ENCODE assay signal across 1 cellular context in the genomic region with DNA sequence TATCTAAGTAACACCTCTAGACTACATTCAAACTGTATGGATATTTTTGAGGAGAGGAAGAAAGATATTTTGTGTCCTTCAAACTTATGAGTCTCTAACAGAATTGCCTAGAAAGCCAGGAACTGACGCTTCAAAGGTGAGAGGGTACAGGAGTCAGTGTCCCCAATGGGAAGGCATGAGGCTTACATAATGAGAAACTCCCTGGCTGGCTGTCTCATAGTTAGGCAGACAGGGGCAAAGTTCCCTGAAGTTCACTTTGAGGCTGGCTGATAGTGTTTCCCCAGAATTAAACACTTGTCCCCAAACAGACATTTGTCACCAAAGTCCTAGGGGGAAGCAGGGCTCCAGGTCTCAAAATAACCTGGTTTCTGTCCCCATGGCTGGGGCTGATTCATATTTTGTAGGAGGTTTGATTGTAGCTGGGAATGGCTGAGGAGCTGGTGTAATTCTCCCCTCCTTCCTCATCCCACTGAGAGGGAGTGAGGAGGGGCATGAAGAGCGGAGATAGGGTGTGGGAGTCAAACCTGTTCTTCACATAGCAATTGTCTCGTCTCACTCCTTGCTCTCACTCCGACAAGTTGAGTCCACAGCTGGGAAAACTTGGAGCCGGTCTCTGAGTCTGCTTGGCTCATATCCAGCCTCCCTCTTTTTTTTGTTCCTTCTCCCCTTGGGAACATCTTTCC.
TF ChIP-seq lines count a peak whose summit lies in the region.

No MANE protein-coding gene starts in this region.

TF ChIP-seq in HepG2, 621 proteins besides CTCF, POLR2A, EP300 and RAD21 (continued from another document and continues in another):
- TF ChIP-seq ZNF709 (CRISPR knock-in tag; IDR thresholded peaks at IDR 0.05), result no peak
- no peak for TF ChIP-seq ZNF7 (CRISPR knock-in tag; IDR thresholded peaks at IDR 0.05)
- no peak for TF ChIP-seq RARG (CRISPR knock-in tag; IDR thresholded peaks at IDR 0.05; ENCODE audit: low read depth)
- TF ChIP-seq ZNF326 (CRISPR knock-in tag; IDR thresholded peaks at IDR 0.05; ENCODE audit: borderline replicate concordance), result no peak
- 0 out of 2 replicates have a peak, but pooled peaks have one; percentile 17 for TF ChIP-seq ZBTB7B (CRISPR knock-in tag; IDR thresholded peaks at IDR 0.05)
- TF ChIP-seq CEBPG (CRISPR knock-in tag; IDR thresholded peaks at IDR 0.05), result peak; percentile 20; the same call in 1 of the 2 replicates
- no peak for TF ChIP-seq PHB2 (IDR thresholded peaks at IDR 0.05; ENCODE audit: partially characterized antibody)
- no peak for TF ChIP-seq ZNF101 (CRISPR knock-in tag; IDR thresholded peaks at IDR 0.05; ENCODE audit: borderline replicate concordance, low read depth)
- TF ChIP-seq, protein P1, sequence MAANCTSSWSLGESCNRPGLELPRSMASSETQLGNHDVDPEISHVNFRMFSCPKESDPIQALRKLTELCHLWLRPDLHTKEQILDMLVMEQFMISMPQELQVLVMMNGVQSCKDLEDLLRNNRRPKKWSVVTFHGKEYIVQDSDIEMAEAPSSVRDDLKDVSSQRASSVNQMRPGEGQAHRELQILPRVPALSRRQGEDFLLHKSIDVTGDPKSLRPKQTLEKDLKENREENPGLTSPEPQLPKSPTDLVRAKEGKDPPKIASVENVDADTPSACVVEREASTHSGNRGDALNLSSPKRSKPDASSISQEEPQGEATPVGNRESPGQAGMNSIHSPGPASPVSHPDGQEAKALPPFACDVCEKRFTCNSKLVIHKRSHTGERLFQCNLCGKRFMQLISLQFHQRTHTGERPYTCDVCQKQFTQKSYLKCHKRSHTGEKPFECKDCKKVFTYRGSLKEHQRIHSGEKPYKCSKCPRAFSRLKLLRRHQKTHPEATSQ (CRISPR knock-in tag; IDR thresholded peaks at IDR 0.05; ENCODE audit: borderline replicate concordance), result no peak
- no peak for TF ChIP-seq RORA (CRISPR knock-in tag; IDR thresholded peaks at IDR 0.05)
- TF ChIP-seq HNF4G (IDR thresholded peaks at IDR 0.05; ENCODE audit: borderline replicate concordance, low read depth, low read length), result peak; percentile 31; the same call in 1 of the 2 replicates
- TF ChIP-seq HNF4G (CRISPR knock-in tag; IDR thresholded peaks at IDR 0.05; ENCODE audit: borderline replicate concordance, low read depth), result no peak
- no peak for TF ChIP-seq ZBTB42 (CRISPR knock-in tag; IDR thresholded peaks at IDR 0.05)
- TF ChIP-seq, protein P2, sequence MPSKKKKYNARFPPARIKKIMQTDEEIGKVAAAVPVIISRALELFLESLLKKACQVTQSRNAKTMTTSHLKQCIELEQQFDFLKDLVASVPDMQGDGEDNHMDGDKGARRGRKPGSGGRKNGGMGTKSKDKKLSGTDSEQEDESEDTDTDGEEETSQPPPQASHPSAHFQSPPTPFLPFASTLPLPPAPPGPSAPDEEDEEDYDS (CRISPR knock-in tag; IDR thresholded peaks at IDR 0.05), result no peak
- TF ChIP-seq, protein P3, sequence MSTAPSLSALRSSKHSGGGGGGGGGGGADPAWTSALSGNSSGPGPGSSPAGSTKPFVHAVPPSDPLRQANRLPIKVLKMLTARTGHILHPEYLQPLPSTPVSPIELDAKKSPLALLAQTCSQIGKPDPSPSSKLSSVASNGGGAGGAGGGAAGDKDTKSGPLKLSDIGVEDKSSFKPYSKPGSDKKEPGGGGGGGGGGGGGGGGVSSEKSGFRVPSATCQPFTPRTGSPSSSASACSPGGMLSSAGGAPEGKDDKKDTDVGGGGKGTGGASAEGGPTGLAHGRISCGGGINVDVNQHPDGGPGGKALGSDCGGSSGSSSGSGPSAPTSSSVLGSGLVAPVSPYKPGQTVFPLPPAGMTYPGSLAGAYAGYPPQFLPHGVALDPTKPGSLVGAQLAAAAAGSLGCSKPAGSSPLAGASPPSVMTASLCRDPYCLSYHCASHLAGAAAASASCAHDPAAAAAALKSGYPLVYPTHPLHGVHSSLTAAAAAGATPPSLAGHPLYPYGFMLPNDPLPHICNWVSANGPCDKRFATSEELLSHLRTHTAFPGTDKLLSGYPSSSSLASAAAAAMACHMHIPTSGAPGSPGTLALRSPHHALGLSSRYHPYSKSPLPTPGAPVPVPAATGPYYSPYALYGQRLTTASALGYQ (CRISPR knock-in tag; IDR thresholded peaks at IDR 0.05), result no peak
- TF ChIP-seq SIX4 (CRISPR knock-in tag; IDR thresholded peaks at IDR 0.05), result no peak
- TF ChIP-seq BRD4 (CRISPR knock-in tag; IDR thresholded peaks at IDR 0.05), result no peak
- no peak for TF ChIP-seq CBX5 (CRISPR knock-in tag; IDR thresholded peaks at IDR 0.05; ENCODE audit: borderline replicate concordance)
- TF ChIP-seq MYC (CRISPR knock-in tag; IDR thresholded peaks at IDR 0.05; ENCODE audit: borderline replicate concordance), result no peak
- TF ChIP-seq, protein P4, sequence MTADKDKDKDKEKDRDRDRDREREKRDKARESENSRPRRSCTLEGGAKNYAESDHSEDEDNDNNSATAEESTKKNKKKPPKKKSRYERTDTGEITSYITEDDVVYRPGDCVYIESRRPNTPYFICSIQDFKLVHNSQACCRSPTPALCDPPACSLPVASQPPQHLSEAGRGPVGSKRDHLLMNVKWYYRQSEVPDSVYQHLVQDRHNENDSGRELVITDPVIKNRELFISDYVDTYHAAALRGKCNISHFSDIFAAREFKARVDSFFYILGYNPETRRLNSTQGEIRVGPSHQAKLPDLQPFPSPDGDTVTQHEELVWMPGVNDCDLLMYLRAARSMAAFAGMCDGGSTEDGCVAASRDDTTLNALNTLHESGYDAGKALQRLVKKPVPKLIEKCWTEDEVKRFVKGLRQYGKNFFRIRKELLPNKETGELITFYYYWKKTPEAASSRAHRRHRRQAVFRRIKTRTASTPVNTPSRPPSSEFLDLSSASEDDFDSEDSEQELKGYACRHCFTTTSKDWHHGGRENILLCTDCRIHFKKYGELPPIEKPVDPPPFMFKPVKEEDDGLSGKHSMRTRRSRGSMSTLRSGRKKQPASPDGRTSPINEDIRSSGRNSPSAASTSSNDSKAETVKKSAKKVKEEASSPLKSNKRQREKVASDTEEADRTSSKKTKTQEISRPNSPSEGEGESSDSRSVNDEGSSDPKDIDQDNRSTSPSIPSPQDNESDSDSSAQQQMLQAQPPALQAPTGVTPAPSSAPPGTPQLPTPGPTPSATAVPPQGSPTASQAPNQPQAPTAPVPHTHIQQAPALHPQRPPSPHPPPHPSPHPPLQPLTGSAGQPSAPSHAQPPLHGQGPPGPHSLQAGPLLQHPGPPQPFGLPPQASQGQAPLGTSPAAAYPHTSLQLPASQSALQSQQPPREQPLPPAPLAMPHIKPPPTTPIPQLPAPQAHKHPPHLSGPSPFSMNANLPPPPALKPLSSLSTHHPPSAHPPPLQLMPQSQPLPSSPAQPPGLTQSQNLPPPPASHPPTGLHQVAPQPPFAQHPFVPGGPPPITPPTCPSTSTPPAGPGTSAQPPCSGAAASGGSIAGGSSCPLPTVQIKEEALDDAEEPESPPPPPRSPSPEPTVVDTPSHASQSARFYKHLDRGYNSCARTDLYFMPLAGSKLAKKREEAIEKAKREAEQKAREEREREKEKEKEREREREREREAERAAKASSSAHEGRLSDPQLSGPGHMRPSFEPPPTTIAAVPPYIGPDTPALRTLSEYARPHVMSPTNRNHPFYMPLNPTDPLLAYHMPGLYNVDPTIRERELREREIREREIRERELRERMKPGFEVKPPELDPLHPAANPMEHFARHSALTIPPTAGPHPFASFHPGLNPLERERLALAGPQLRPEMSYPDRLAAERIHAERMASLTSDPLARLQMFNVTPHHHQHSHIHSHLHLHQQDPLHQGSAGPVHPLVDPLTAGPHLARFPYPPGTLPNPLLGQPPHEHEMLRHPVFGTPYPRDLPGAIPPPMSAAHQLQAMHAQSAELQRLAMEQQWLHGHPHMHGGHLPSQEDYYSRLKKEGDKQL (CRISPR knock-in tag; IDR thresholded peaks at IDR 0.05; ENCODE audit: low read depth), result no peak
- TF ChIP-seq, protein P5, sequence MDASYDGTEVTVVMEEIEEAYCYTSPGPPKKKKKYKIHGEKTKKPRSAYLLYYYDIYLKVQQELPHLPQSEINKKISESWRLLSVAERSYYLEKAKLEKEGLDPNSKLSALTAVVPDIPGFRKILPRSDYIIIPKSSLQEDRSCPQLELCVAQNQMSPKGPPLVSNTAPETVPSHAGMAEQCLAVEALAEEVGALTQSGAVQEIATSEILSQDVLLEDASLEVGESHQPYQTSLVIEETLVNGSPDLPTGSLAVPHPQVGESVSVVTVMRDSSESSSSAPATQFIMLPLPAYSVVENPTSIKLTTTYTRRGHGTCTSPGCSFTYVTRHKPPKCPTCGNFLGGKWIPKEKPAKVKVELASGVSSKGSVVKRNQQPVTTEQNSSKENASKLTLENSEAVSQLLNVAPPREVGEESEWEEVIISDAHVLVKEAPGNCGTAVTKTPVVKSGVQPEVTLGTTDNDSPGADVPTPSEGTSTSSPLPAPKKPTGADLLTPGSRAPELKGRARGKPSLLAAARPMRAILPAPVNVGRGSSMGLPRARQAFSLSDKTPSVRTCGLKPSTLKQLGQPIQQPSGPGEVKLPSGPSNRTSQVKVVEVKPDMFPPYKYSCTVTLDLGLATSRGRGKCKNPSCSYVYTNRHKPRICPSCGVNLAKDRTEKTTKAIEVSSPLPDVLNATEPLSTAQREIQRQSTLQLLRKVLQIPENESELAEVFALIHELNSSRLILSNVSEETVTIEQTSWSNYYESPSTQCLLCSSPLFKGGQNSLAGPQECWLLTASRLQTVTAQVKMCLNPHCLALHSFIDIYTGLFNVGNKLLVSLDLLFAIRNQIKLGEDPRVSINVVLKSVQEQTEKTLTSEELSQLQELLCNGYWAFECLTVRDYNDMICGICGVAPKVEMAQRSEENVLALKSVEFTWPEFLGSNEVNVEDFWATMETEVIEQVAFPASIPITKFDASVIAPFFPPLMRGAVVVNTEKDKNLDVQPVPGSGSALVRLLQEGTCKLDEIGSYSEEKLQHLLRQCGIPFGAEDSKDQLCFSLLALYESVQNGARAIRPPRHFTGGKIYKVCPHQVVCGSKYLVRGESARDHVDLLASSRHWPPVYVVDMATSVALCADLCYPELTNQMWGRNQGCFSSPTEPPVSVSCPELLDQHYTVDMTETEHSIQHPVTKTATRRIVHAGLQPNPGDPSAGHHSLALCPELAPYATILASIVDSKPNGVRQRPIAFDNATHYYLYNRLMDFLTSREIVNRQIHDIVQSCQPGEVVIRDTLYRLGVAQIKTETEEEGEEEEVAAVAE (CRISPR knock-in tag; IDR thresholded peaks at IDR 0.05; ENCODE audit: borderline replicate concordance), result no peak
- TF ChIP-seq ZNF781 (CRISPR knock-in tag; IDR thresholded peaks at IDR 0.05; ENCODE audit: borderline replicate concordance, not compliant biosample characterization), result no peak
- TF ChIP-seq HHEX (CRISPR knock-in tag; IDR thresholded peaks at IDR 0.05), result no peak
- TF ChIP-seq, protein P6, sequence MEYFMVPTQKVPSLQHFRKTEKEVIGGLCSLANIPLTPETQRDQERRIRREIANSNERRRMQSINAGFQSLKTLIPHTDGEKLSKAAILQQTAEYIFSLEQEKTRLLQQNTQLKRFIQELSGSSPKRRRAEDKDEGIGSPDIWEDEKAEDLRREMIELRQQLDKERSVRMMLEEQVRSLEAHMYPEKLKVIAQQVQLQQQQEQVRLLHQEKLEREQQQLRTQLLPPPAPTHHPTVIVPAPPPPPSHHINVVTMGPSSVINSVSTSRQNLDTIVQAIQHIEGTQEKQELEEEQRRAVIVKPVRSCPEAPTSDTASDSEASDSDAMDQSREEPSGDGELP (IDR thresholded peaks at IDR 0.05; ENCODE audit: borderline replicate concordance, low read depth), result no peak
- TF ChIP-seq RBM22 (optimal IDR thresholded peaks at IDR 0.05; ENCODE audit: low read length), result no peak
- peak; percentile 17; the same call in 1 of the 2 replicates for TF ChIP-seq GABPB1 (CRISPR knock-in tag; IDR thresholded peaks at IDR 0.05)
- TF ChIP-seq ZNF547 (CRISPR knock-in tag; IDR thresholded peaks at IDR 0.05), result no peak
- no peak for TF ChIP-seq MED13 (CRISPR knock-in tag; IDR thresholded peaks at IDR 0.05)
- no peak for TF ChIP-seq ZNF749 (CRISPR knock-in tag; IDR thresholded peaks at IDR 0.05; ENCODE audit: borderline replicate concordance)
- TF ChIP-seq, protein P7, sequence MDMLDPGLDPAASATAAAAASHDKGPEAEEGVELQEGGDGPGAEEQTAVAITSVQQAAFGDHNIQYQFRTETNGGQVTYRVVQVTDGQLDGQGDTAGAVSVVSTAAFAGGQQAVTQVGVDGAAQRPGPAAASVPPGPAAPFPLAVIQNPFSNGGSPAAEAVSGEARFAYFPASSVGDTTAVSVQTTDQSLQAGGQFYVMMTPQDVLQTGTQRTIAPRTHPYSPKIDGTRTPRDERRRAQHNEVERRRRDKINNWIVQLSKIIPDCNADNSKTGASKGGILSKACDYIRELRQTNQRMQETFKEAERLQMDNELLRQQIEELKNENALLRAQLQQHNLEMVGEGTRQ (IDR thresholded peaks at IDR 0.05; ENCODE audit: low read depth, low read length), result no peak
- TF ChIP-seq, protein P7 (CRISPR knock-in tag; IDR thresholded peaks at IDR 0.05; ENCODE audit: borderline replicate concordance), result no peak
- peak; percentile 29 for TF ChIP-seq TBL1XR1 (IDR thresholded peaks at IDR 0.05; ENCODE audit: borderline replicate concordance, low read length, partially characterized antibody)
- TF ChIP-seq, protein P8, sequence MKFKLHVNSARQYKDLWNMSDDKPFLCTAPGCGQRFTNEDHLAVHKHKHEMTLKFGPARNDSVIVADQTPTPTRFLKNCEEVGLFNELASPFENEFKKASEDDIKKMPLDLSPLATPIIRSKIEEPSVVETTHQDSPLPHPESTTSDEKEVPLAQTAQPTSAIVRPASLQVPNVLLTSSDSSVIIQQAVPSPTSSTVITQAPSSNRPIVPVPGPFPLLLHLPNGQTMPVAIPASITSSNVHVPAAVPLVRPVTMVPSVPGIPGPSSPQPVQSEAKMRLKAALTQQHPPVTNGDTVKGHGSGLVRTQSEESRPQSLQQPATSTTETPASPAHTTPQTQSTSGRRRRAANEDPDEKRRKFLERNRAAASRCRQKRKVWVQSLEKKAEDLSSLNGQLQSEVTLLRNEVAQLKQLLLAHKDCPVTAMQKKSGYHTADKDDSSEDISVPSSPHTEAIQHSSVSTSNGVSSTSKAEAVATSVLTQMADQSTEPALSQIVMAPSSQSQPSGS (CRISPR knock-in tag; IDR thresholded peaks at IDR 0.05), result no peak
- TF ChIP-seq, protein P9, sequence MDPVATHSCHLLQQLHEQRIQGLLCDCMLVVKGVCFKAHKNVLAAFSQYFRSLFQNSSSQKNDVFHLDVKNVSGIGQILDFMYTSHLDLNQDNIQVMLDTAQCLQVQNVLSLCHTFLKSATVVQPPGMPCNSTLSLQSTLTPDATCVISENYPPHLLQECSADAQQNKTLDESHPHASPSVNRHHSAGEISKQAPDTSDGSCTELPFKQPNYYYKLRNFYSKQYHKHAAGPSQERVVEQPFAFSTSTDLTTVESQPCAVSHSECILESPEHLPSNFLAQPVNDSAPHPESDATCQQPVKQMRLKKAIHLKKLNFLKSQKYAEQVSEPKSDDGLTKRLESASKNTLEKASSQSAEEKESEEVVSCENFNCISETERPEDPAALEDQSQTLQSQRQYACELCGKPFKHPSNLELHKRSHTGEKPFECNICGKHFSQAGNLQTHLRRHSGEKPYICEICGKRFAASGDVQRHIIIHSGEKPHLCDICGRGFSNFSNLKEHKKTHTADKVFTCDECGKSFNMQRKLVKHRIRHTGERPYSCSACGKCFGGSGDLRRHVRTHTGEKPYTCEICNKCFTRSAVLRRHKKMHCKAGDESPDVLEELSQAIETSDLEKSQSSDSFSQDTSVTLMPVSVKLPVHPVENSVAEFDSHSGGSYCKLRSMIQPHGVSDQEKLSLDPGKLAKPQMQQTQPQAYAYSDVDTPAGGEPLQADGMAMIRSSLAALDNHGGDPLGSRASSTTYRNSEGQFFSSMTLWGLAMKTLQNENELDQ (CRISPR knock-in tag; IDR thresholded peaks at IDR 0.05; ENCODE audit: borderline replicate concordance), result no peak
